ENCODE assay signal across 12 cellular contexts in the genomic region with DNA sequence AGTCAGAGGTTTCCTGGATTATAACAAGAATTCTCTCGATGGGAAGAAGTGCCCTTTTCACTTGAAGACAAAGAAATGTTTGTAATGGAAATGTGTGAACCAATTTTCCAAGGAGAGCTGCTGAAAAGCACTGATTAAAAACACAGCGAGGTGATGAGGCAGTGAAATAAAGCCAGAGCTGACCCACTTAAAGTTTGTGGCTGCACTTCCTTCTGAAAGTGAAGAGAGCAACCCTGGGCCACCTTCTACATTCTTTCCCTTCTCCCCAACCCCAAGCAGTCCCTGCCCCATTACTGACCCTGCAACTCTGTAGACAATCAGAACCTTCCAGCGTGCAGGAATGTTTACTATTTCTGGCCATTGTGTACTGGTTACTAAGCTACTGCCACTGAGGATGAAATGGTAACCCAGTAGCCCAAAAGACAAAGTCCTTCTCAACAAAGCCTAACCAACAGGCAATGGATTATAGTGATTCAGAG.
DNase-seq lines count a peak whose midpoint lies in the region; ATAC-seq lines count a peak whose summit lies in the region.
"Had no signal": no experiment of that assay in that cellular context is flagged by ENCODE, and none has a peak within 500 bp of the region (broad histone marks: within the 10 kb centered on the region; RNA-seq: fewer than 3 reads in every experiment).

No MANE protein-coding gene starts in this region.

- WGBS in HUES64: 6% methylated on average over 3 of the region's 3 CpGs
- 1 to 3% methylated on average over 3 of the region's 3 CpGs for WGBS in ectodermal cell, 2 experiments

- no peaks in the 10 kb centered on the region for H3K27me3 ChIP-seq in HUES64 (ENCODE audit: insufficient read depth, low read length)
- H3K27me3 ChIP-seq in ectodermal cell (ENCODE audit: control insufficient read depth, insufficient read depth, low read length, poor library complexity, severe bottlenecking): no peaks in the 10 kb centered on the region

- H3K27ac ChIP-seq in HUES64 (ENCODE audit: low read depth, low read length): peak overlapping the region; percentile 93
- peak overlapping the region; percentile 98 for H3K27ac ChIP-seq in ectodermal cell (ENCODE audit: insufficient read depth, low read depth, low read length, poor library complexity, severe bottlenecking)

- H3K4me3 ChIP-seq in HUES64 (ENCODE audit: low read length) (peak overlapping the region; percentile 29), ectodermal cell (ENCODE audit: insufficient read depth, low read depth, low read length) (no peak overlapping the region)

- ATAC-seq in GM21717 (IDR thresholded peaks at IDR 0.05; ENCODE audit: unreplicated experiment) (no peak), GM18861 (IDR thresholded peaks at IDR 0.05; ENCODE audit: unreplicated experiment) (no peak)

- H3K9me3 ChIP-seq in HUES64 (ENCODE audit: insufficient read depth, low read depth, low read length) (no peaks in the 10 kb centered on the region), ectodermal cell (ENCODE audit: control insufficient read depth, low read length) (no peaks in the 10 kb centered on the region)

- H3K36me3 ChIP-seq in HUES64 (ENCODE audit: insufficient read depth, low read length): no peaks in the 10 kb centered on the region
- H3K36me3 ChIP-seq in ectodermal cell (ENCODE audit: control insufficient read depth, insufficient read depth, low read length): no peaks in the 10 kb centered on the region

- DNase-seq in inferior parietal cortex (ENCODE audit: extremely low spot score) (peak; percentile 31), retina (peak; percentile 52), NCI-H2227 treated with DMSO at 0.1 percent for 48 hours (lab: John Stamatoyannopoulos, UW) (no peak)
- DNase-seq in effector CD4-positive, alpha-beta T cell: no peak
- DNase-seq: activated CD8-positive, alpha-beta memory T cell treated with anti-CD3 and anti-CD28 coated beads for 24 hours; KG1; NCI-H510A; occipital lobe had no signal

- H3K9ac ChIP-seq in HUES64 (ENCODE audit: low read depth, low read length): peak overlapping the region; percentile 41

- H3K4me1 ChIP-seq in HUES64 (ENCODE audit: insufficient read depth, low read length) (peaks cover 49% of the 10 kb centered on the region), ectodermal cell (ENCODE audit: control insufficient read depth, insufficient read depth, low read length) (peaks cover 28% of the 10 kb centered on the region)

Comparison
In these comparisons a context has a peak if more than half of its experiments do, and no peak if none do; other contexts are left out.
1. DNase-seq: peak in inferior parietal cortex (single experiment) and retina (single experiment); none in effector CD4-positive, alpha-beta T cell (single experiment) and NCI-H2227 treated with DMSO at 0.1 percent for 48 hours (single experiment).